In genomic region chrX:107626916-107627315, GRCh38 we compare ENCODE assay signal across 13 cellular contexts.
"Had no signal": no experiment of that assay in that cellular context is flagged by ENCODE, and none has a peak within 500 bp of the region (broad histone marks: within the 10 kb centered on the region; RNA-seq: fewer than 3 reads in every experiment).

No MANE protein-coding gene starts in this region.

- DNase-seq: activated CD4-positive, alpha-beta T cell treated with anti-CD3 and anti-CD28 coated beads, Interleukin-2, amount 50 U/mL, for 48 hours; activated naive CD8-positive, alpha-beta T cell treated with anti-CD3 and anti-CD28 coated beads, Interleukin-2, amount 50 U/mL, for 24 hours; activated T-cell treated with anti-CD3 and anti-CD28 coated beads, Interleukin-2, amount 50 U/mL, for 48 hours; esophagus squamous epithelium; foreskin fibroblast; heart left ventricle; naive thymus-derived CD8-positive, alpha-beta T cell; occipital lobe; right cardiac atrium; tibial artery had no signal

- H3K27me3 ChIP-seq: ascending aorta, esophagus squamous epithelium, tibial artery had no signal

- H3K36me3 ChIP-seq: ascending aorta, esophagus squamous epithelium, heart left ventricle, tibial artery had no signal

- ATAC-seq: activated CD4-positive, CD25-positive, alpha-beta regulatory T cell treated with anti-CD3 and anti-CD28 coated beads, Interleukin-2, amount 50 U/mL, for 24 hours; activated naive CD8-positive, alpha-beta T cell treated with anti-CD3 and anti-CD28 coated beads, Interleukin-2, amount 50 U/mL, for 24 hours; heart left ventricle; naive thymus-derived CD8-positive, alpha-beta T cell; right cardiac atrium had no signal

- H3K9me3 ChIP-seq: esophagus squamous epithelium had no signal

- H3K9me3 Mint-ChIP-seq: activated naive CD8-positive, alpha-beta T cell treated with anti-CD3 and anti-CD28 coated beads, Interleukin-2, amount 50 U/mL, for 24 hours; naive thymus-derived CD8-positive, alpha-beta T cell had no signal

- H3K36me3 Mint-ChIP-seq: naive thymus-derived CD8-positive, alpha-beta T cell had no signal

- H3K27me3 Mint-ChIP-seq: activated naive CD8-positive, alpha-beta T cell treated with anti-CD3 and anti-CD28 coated beads, Interleukin-2, amount 50 U/mL, for 24 hours; naive thymus-derived CD8-positive, alpha-beta T cell; progenitor cell of endocrine pancreas had no signal

- H3K4me1 ChIP-seq: ascending aorta had no signal
